19 cellular contexts compared by ENCODE assay signal in genomic region chr6:13682346-13682745, GRCh38. TPM values are rescaled to one million over a fixed set of nuclear protein-coding genes. Genes with fewer than 3 reads are reported as not detected.
DNase-seq lines count a peak whose midpoint lies in the region; ATAC-seq and TF ChIP-seq lines count a peak whose summit lies in the region.
"Had no signal": no experiment of that assay in that cellular context is flagged by ENCODE, and none has a peak within 500 bp of the region (broad histone marks: within the 10 kb centered on the region; RNA-seq: fewer than 3 reads in every experiment).

No MANE protein-coding gene starts in this region.

- no peak for TF ChIP-seq CTCF in CD8-positive, alpha-beta T cell (IDR thresholded peaks at IDR 0.05)
- no peak for TF ChIP-seq CTCF in dorsolateral prefrontal cortex (IDR thresholded peaks at IDR 0.05 in 54 of 56, conservative IDR thresholded peaks at IDR 0.05 in 2 of 56; ENCODE audit: low read depth in 1 of 56, partially characterized antibody in 56 of 56)

- POLR2A ChIA-PET in CD8-positive, alpha-beta T cell (lab: Charles Lee): interaction anchor here (1.4 kb wide), 1 partner anchor 67 kb away, joined by 5 read pairs; the partner anchor contains the start of gene NOL7
- POLR2A ChIA-PET in naive thymus-derived CD4-positive, alpha-beta T cell (lab: Charles Lee): interaction anchor here (0.8 to 1.9 kb wide), 3 partner anchors 12 to 108 kb away, joined by 3 to 4 read pairs (median 4); partner anchors contain the start of gene SIRT5

- peaks cover 42% of the 10 kb centered on the region for H3K36me3 Mint-ChIP-seq in activated CD8-positive, alpha-beta memory T cell treated with anti-CD3 and anti-CD28 coated beads, Interleukin-2, amount 10 ng/mL, durations not matched to agents 7 days and 5 days
- peaks cover 6% of the 10 kb centered on the region for H3K36me3 Mint-ChIP-seq in CD8-positive, alpha-beta T cell
- H3K36me3 Mint-ChIP-seq in activated T-helper 1 cell treated with anti-CD3 and anti-CD28 coated beads, Interleukin-12 subunit alpha, Interleukin-12 subunit beta, Interleukin-2, Interleukin-4 antibody, amounts not matched to agents 30 ng/mL and 10 ng/mL and 1 ng/mL, durations not matched to agents 14 hours and 24 hours and 36 hours (ENCODE audit: low read depth): peaks cover 24% of the 10 kb centered on the region
- H3K36me3 Mint-ChIP-seq in naive thymus-derived CD4-positive, alpha-beta T cell: peaks cover 0 to 32% (median 16%) of the 10 kb centered on the region in 5 donors

- H3K4me1 Mint-ChIP-seq in activated CD8-positive, alpha-beta memory T cell treated with anti-CD3 and anti-CD28 coated beads, Interleukin-2, amount 10 ng/mL, durations not matched to agents 7 days and 5 days: peaks cover 33% of the 10 kb centered on the region
- H3K4me1 Mint-ChIP-seq in CD8-positive, alpha-beta T cell (ENCODE audit: low read depth): peaks cover 69% of the 10 kb centered on the region
- peaks cover 48% of the 10 kb centered on the region for H3K4me1 Mint-ChIP-seq in activated T-helper 1 cell treated with anti-CD3 and anti-CD28 coated beads, Interleukin-12 subunit alpha, Interleukin-12 subunit beta, Interleukin-2, Interleukin-4 antibody, amounts not matched to agents 30 ng/mL and 10 ng/mL and 1 ng/mL, durations not matched to agents 14 hours and 24 hours and 36 hours (ENCODE audit: low read depth)
- H3K4me1 Mint-ChIP-seq in naive thymus-derived CD4-positive, alpha-beta T cell: peaks cover 38 to 76% (median 65%) of the 10 kb centered on the region in 7 donors

- intact Hi-C loops in CD8-positive, alpha-beta T cell (cut with DNase I, micrococcal nuclease): no loop called here
- intact Hi-C loops in activated T-helper 1 cell treated with anti-CD3 and anti-CD28 coated beads, Interleukin-12 subunit alpha, Interleukin-12 subunit beta, Interleukin-2, Interleukin-4 antibody, amounts not matched to agents 30 ng/mL and 10 ng/mL and 1 ng/mL, durations not matched to agents 14 hours and 24 hours and 36 hours (cut with micrococcal nuclease): no loop called here
- intact Hi-C loops in naive thymus-derived CD4-positive, alpha-beta T cell (cut with micrococcal nuclease): loop anchor here in 1 of 2 donors (5.0 kb wide), 1 partner anchor 355 kb away; the partner anchor contains the start of gene TBC1D7
- intact Hi-C loops in dorsolateral prefrontal cortex (cut with DNase I): no loop called here

- ATAC-seq in activated CD8-positive, alpha-beta memory T cell treated with anti-CD3 and anti-CD28 coated beads, Interleukin-2, amount 10 ng/mL, durations not matched to agents 7 days and 5 days: no peak
- no peak for ATAC-seq in CD8-positive, alpha-beta T cell
- no peak for ATAC-seq in naive thymus-derived CD4-positive, alpha-beta T cell
- no peak for ATAC-seq in GM21717 (IDR thresholded peaks at IDR 0.05; ENCODE audit: unreplicated experiment)

- H3K9me3 Mint-ChIP-seq in activated CD8-positive, alpha-beta memory T cell treated with anti-CD3 and anti-CD28 coated beads, Interleukin-2, amount 10 ng/mL, durations not matched to agents 7 days and 5 days (ENCODE audit: low read depth): no peaks in the 10 kb centered on the region
- no peaks in the 10 kb centered on the region for H3K9me3 Mint-ChIP-seq in CD8-positive, alpha-beta T cell
- H3K9me3 Mint-ChIP-seq in activated T-helper 1 cell treated with anti-CD3 and anti-CD28 coated beads, Interleukin-12 subunit alpha, Interleukin-12 subunit beta, Interleukin-2, Interleukin-4 antibody, amounts not matched to agents 30 ng/mL and 10 ng/mL and 1 ng/mL, durations not matched to agents 14 hours and 24 hours and 36 hours: peaks cover 7% of the 10 kb centered on the region
- peaks cover 0 to 6% (median 0%) of the 10 kb centered on the region in 11 donors for H3K9me3 Mint-ChIP-seq in naive thymus-derived CD4-positive, alpha-beta T cell

- no peaks in the 10 kb centered on the region for H3K27me3 ChIP-seq in CD8-positive, alpha-beta T cell (ENCODE audit: insufficient read depth, low read length)
- no peaks in the 10 kb centered on the region for H3K27me3 ChIP-seq in naive thymus-derived CD4-positive, alpha-beta T cell (ENCODE audit: control insufficient read depth in 2 of 2, insufficient read depth in 2 of 2, low read length in 2 of 2)
- no peaks in the 10 kb centered on the region for H3K27me3 ChIP-seq in dorsolateral prefrontal cortex
- H3K27me3 ChIP-seq: BE2C had no signal

- H3K27me3 Mint-ChIP-seq in activated CD8-positive, alpha-beta memory T cell treated with anti-CD3 and anti-CD28 coated beads, Interleukin-2, amount 10 ng/mL, durations not matched to agents 7 days and 5 days: no peaks in the 10 kb centered on the region
- H3K27me3 Mint-ChIP-seq in CD8-positive, alpha-beta T cell (ENCODE audit: low read depth): no peaks in the 10 kb centered on the region
- no peaks in the 10 kb centered on the region for H3K27me3 Mint-ChIP-seq in activated T-helper 1 cell treated with anti-CD3 and anti-CD28 coated beads, Interleukin-12 subunit alpha, Interleukin-12 subunit beta, Interleukin-2, Interleukin-4 antibody, amounts not matched to agents 30 ng/mL and 10 ng/mL and 1 ng/mL, durations not matched to agents 14 hours and 24 hours and 36 hours (ENCODE audit: insufficient read depth)
- H3K27me3 Mint-ChIP-seq in naive thymus-derived CD4-positive, alpha-beta T cell: no peaks in the 10 kb centered on the region

- no peak overlapping the region for H3K4me3 ChIP-seq in CD8-positive, alpha-beta T cell (ENCODE audit: low read depth, low read length)
- no peak overlapping the region for H3K4me3 ChIP-seq in naive thymus-derived CD4-positive, alpha-beta T cell (ENCODE audit: low read length)
- no peak overlapping the region for H3K4me3 ChIP-seq in dorsolateral prefrontal cortex
- H3K4me3 ChIP-seq: PC-9 had no signal

- DNase-seq in activated CD8-positive, alpha-beta memory T cell treated with anti-CD3 and anti-CD28 coated beads, Interleukin-2, amount 10 ng/mL, durations not matched to agents 7 days and 5 days: no peak
- DNase-seq in activated CD8-positive, alpha-beta memory T cell treated with anti-CD3 and anti-CD28 coated beads, Interleukin-2, amount 50 U/mL, for 4 hours: no peak
- no peak for DNase-seq in CD8-positive, alpha-beta T cell
- DNase-seq in activated T-helper 1 cell treated with anti-CD3 and anti-CD28 coated beads, Interleukin-12 subunit alpha, Interleukin-12 subunit beta, Interleukin-2, Interleukin-4 antibody, amounts not matched to agents 30 ng/mL and 10 ng/mL and 1 ng/mL, durations not matched to agents 14 hours and 24 hours and 36 hours (ENCODE audit: low spot score): no peak
- DNase-seq in naive thymus-derived CD4-positive, alpha-beta T cell: no peak
- no peak for DNase-seq in NAMALWA (ENCODE audit: low spot score)
- DNase-seq in dorsolateral prefrontal cortex: no peak
- DNase-seq: BE2C, HFFc6, NCI-H1417, NCI-H187, NCI-H2227 treated with DMSO at 0.1 percent for 48 hours, NCI-H524 treated with DMSO at 0.1 percent for 48 hours, PC-9, SIG-M5 had no signal

- H3K27ac Mint-ChIP-seq in activated CD8-positive, alpha-beta memory T cell treated with anti-CD3 and anti-CD28 coated beads, Interleukin-2, amount 10 ng/mL, durations not matched to agents 7 days and 5 days: peak overlapping the region; percentile 85
- peak overlapping the region; percentile 68 for H3K27ac Mint-ChIP-seq in CD8-positive, alpha-beta T cell
- no peak overlapping the region for H3K27ac Mint-ChIP-seq in activated T-helper 1 cell treated with anti-CD3 and anti-CD28 coated beads, Interleukin-12 subunit alpha, Interleukin-12 subunit beta, Interleukin-2, Interleukin-4 antibody, amounts not matched to agents 30 ng/mL and 10 ng/mL and 1 ng/mL, durations not matched to agents 14 hours and 24 hours and 36 hours
- H3K27ac Mint-ChIP-seq in naive thymus-derived CD4-positive, alpha-beta T cell: peak overlapping the region; percentile 38 to 92 (median 84)

- H3K9me3 ChIP-seq in CD8-positive, alpha-beta T cell (ENCODE audit: low read length): no peaks in the 10 kb centered on the region
- no peaks in the 10 kb centered on the region for H3K9me3 ChIP-seq in naive thymus-derived CD4-positive, alpha-beta T cell (ENCODE audit: control insufficient read depth in 2 of 3, low read length in 3 of 3)
- H3K9me3 ChIP-seq: BE2C had no signal

- H3K4me1 ChIP-seq in CD8-positive, alpha-beta T cell (ENCODE audit: insufficient read depth, low read length): peaks cover 48% of the 10 kb centered on the region
- peaks cover 45 to 51% of the 10 kb centered on the region in 2 donors for H3K4me1 ChIP-seq in naive thymus-derived CD4-positive, alpha-beta T cell (ENCODE audit: control insufficient read depth in 2 of 2, insufficient read depth in 2 of 2, low read length in 2 of 2)
- H3K4me1 ChIP-seq: BE2C had no signal

- no peaks in the 10 kb centered on the region for H3K36me3 ChIP-seq in CD8-positive, alpha-beta T cell (ENCODE audit: insufficient read depth, low read length)
- no peaks in the 10 kb centered on the region for H3K36me3 ChIP-seq in naive thymus-derived CD4-positive, alpha-beta T cell (ENCODE audit: control insufficient read depth in 2 of 3, insufficient read depth in 3 of 3, low read length in 3 of 3)
- H3K36me3 ChIP-seq: BE2C had no signal

- H3K27ac ChIP-seq in CD8-positive, alpha-beta T cell (ENCODE audit: low read depth, low read length): no peak overlapping the region
- no peak overlapping the region for H3K27ac ChIP-seq in naive thymus-derived CD4-positive, alpha-beta T cell (ENCODE audit: low read depth, low read length)
- H3K27ac ChIP-seq in dorsolateral prefrontal cortex: no peak overlapping the region
- H3K27ac ChIP-seq: HL-60, KMS-11, PC-9, RWPE1 had no signal

- CTCF ChIA-PET in activated CD8-positive, alpha-beta memory T cell treated with anti-CD3 and anti-CD28 coated beads, Interleukin-2, amount 10 ng/mL, durations not matched to agents 7 days and 5 days (lab: Charles Lee): no interaction called here
- CTCF ChIA-PET in CD8-positive, alpha-beta T cell (lab: Charles Lee): no interaction called here
- CTCF ChIA-PET in naive thymus-derived CD4-positive, alpha-beta T cell (lab: Charles Lee): no interaction called here

- no peak overlapping the region for H3K4me3 Mint-ChIP-seq in activated CD8-positive, alpha-beta memory T cell treated with anti-CD3 and anti-CD28 coated beads, Interleukin-2, amount 10 ng/mL, durations not matched to agents 7 days and 5 days
- H3K4me3 Mint-ChIP-seq in CD8-positive, alpha-beta T cell: no peak overlapping the region
- peak overlapping the region; percentile 13 for H3K4me3 Mint-ChIP-seq in activated T-helper 1 cell treated with anti-CD3 and anti-CD28 coated beads, Interleukin-12 subunit alpha, Interleukin-12 subunit beta, Interleukin-2, Interleukin-4 antibody, amounts not matched to agents 30 ng/mL and 10 ng/mL and 1 ng/mL, durations not matched to agents 14 hours and 24 hours and 36 hours
- peak overlapping the region in 4 of 10 donors; percentile 14 to 50 (median 30) for H3K4me3 Mint-ChIP-seq in naive thymus-derived CD4-positive, alpha-beta T cell
- H3K4me3 Mint-ChIP-seq: HFFc6 had no signal

RNA-seq across cellular contexts. Expression of gene RANBP9, which starts 29.3 kb away (rescaled TPM):
- total RNA-seq in activated CD8-positive, alpha-beta memory T cell treated with anti-CD3 and anti-CD28 coated beads, Interleukin-2, amount 10 ng/mL, durations not matched to agents 7 days and 5 days: 10 to 100 TPM; 57.2 to 74.3 TPM
- 10 to 100 TPM; 79.1 to 81.9 TPM for total RNA-seq in CD8-positive, alpha-beta T cell
- total RNA-seq in activated T-helper 1 cell treated with anti-CD3 and anti-CD28 coated beads, Interleukin-12 subunit alpha, Interleukin-12 subunit beta, Interleukin-2, Interleukin-4 antibody, amounts not matched to agents 30 ng/mL and 10 ng/mL and 1 ng/mL, durations not matched to agents 14 hours and 24 hours and 36 hours: 58.4 and 60.1 TPM in 2 replicates
- 10 to 100 TPM; 45.4 to 56.9 (median 49.2) TPM for total RNA-seq in naive thymus-derived CD4-positive, alpha-beta T cell
- polyA plus RNA-seq in naive thymus-derived CD4-positive, alpha-beta T cell: 1 to 10 TPM; 2.7 to 3.5 TPM
- 10 to 100 TPM; 48.7 to 98.0 (median 80.1) TPM for total RNA-seq in dorsolateral prefrontal cortex
